Comparison of ENCODE assay signal across 20 cellular contexts in genomic region chr10:76127984-76128589, GRCh38.
DNase-seq lines count a peak whose midpoint lies in the region; ATAC-seq and TF ChIP-seq lines count a peak whose summit lies in the region.
"Had no signal": no experiment of that assay in that cellular context is flagged by ENCODE, and none has a peak within 500 bp of the region (broad histone marks: within the 10 kb centered on the region; RNA-seq: fewer than 3 reads in every experiment).

No MANE protein-coding gene starts in this region.

- no peak for TF ChIP-seq EP300 in ovary (IDR thresholded peaks at IDR 0.05)

- intact Hi-C loops in ovary (cut with DNase I), result no loop called here

- H3K27ac ChIP-seq in ovary, result no peak overlapping the region
- H3K27ac ChIP-seq: HL-60, PC-9, SK-N-MC had no signal

- TF ChIP-seq POLR2A in ovary (IDR thresholded peaks at IDR 0.05), result no peak

- H3K27me3 ChIP-seq in ovary, result no peaks in the 10 kb centered on the region
- H3K27me3 ChIP-seq: MG63 had no signal

- H3K36me3 ChIP-seq in ovary, result no peaks in the 10 kb centered on the region
- H3K36me3 ChIP-seq: BLaER1 treated with 17β-estradiol and CSF1 and Interleukin-3, amounts not matched to agents 10 nM and 100 nM; MG63 had no signal

- peaks cover 5% of the 10 kb centered on the region for H3K4me1 ChIP-seq in ovary (ENCODE audit: insufficient read depth)

- DNase-seq in DMS53 (lab: John Stamatoyannopoulos, UW) (peak; percentile 23), DMS53 treated with DMSO at 0.1 percent for 48 hours (lab: John Stamatoyannopoulos, UW; ENCODE audit: unreplicated experiment) (no peak), kidney glomerular epithelial cell (lab: John Stamatoyannopoulos, UW) (peak; percentile 14), ovary (peak in 4 of 5 donors; percentile 28 to 60 (median 42)), middle frontal gyrus (ENCODE audit: extremely low spot score, low spot score) (no peak), mesenteric fat pad (ENCODE audit: low spot score) (no peak), dedifferentiated amniotic fluid mesenchymal stem cell (ENCODE audit: extremely low spot score) (no peak)
- DNase-seq: 8988T, DMS79, GOT3, KG1, MG63, NCI-H1092 treated with DMSO at 0.1 percent for 48 hours, NCI-H1694 treated with DMSO at 0.1 percent for 48 hours, NCI-H748 treated with DMSO at 0.1 percent for 48 hours, PC-9 had no signal

- H3K4me3 ChIP-seq in ovary, result no peak overlapping the region
- H3K4me3 ChIP-seq: BLaER1 treated with 17β-estradiol and CSF1 and Interleukin-3, amounts not matched to agents 10 nM and 100 nM; MG63; PC-9; SK-N-MC had no signal

- WGBS in ovary, 3 donors, result 28 to 37% (median 36%) methylated on average over 6 of the region's 6 CpGs

- TF ChIP-seq CTCF in ovary (IDR thresholded peaks at IDR 0.05), result no peak

- no peak for ATAC-seq in GM18502 (IDR thresholded peaks at IDR 0.05; ENCODE audit: poor library complexity, unreplicated experiment)

- H3K9me3 ChIP-seq in ovary, result no peaks in the 10 kb centered on the region
- H3K9me3 ChIP-seq: BLaER1 treated with 17β-estradiol and CSF1 and Interleukin-3, amounts not matched to agents 10 nM and 100 nM; MG63 had no signal

Comparison
In these comparisons a context has a peak if more than half of its experiments do, and no peak if none do; other contexts are left out.
1. DNase-seq: peak in DMS53 (single experiment), kidney glomerular epithelial cell (single experiment) and ovary (4 of 5); none in DMS53 treated with DMSO at 0.1 percent for 48 hours (single experiment), middle frontal gyrus (single experiment), mesenteric fat pad (single experiment) and dedifferentiated amniotic fluid mesenchymal stem cell (single experiment).